In the genomic region with DNA sequence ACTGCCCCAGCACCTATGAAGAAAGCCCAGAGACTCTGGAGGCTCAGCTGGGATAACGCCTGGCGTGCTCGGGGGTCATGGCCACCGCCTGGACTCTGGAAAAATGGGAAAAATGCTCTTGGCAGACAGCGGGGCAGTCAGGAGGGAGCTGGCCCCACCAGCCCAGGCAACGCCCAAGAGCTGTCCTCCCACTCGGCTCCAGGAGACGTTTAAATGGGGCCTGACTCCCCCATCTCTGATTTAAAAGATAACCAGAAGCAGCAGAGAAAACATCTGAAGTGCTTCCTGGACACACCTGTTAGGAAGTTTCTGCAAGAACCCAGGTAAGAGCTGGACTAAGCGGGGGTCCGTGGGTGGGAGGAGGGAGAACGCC, we compare ENCODE assay signal across 17 cellular contexts.
DNase-seq lines count a peak whose midpoint lies in the region; ATAC-seq and TF ChIP-seq lines count a peak whose summit lies in the region.
"Had no signal": no experiment of that assay in that cellular context is flagged by ENCODE, and none has a peak within 500 bp of the region (broad histone marks: within the 10 kb centered on the region; RNA-seq: fewer than 3 reads in every experiment).

No MANE protein-coding gene starts in this region.

- no peak for TF ChIP-seq CTCF in lower leg skin (IDR thresholded peaks at IDR 0.05)

- H3K36me3 ChIP-seq in adipocyte (ENCODE audit: control insufficient read depth, insufficient read depth, low read length, severe bottlenecking) (no peaks in the 10 kb centered on the region), skeletal muscle satellite cell (ENCODE audit: insufficient read depth, low read length) (no peaks in the 10 kb centered on the region)
- H3K36me3 ChIP-seq: MG63 had no signal

- H3K9ac ChIP-seq in adipocyte (ENCODE audit: low read length) (peak overlapping the region; percentile 82), skeletal muscle satellite cell (ENCODE audit: low read depth, low read length) (peak overlapping the region; percentile 78)

- intact Hi-C loops in lower leg skin (cut with DNase I; ENCODE audit: low total_unique reads) = no loop called here

- 29 to 35% methylated on average over 11 of the region's 11 CpGs for WGBS in lower leg skin, 2 donors

- H3K4me3 ChIP-seq in adipocyte (ENCODE audit: low read length) = peak overlapping the region; percentile 81
- H3K4me3 ChIP-seq in lower leg skin (ENCODE audit: low read depth, poor library complexity, severe bottlenecking) = peak overlapping the region; percentile 6
- H3K4me3 ChIP-seq in skeletal muscle satellite cell (ENCODE audit: low read length) = peak overlapping the region; percentile 71
- H3K4me3 ChIP-seq: coronary artery, MG63 had no signal

- ATAC-seq in GM19463 (IDR thresholded peaks at IDR 0.05; ENCODE audit: unreplicated experiment) = no peak
- no peak for ATAC-seq in HG02884 (IDR thresholded peaks at IDR 0.05; ENCODE audit: unreplicated experiment)
- ATAC-seq: activated T-cell treated with anti-CD3 and anti-CD28 coated beads, Interleukin-2, amount 50 U/mL, for 4 hours; HCT116 had no signal

- TF ChIP-seq POLR2A in lower leg skin (IDR thresholded peaks at IDR 0.05) = no peak

- DNase-seq in GM03348 (ENCODE audit: low spot score) (peak; percentile 76), adipocyte (ENCODE audit: low read depth) (no peak), lower leg skin (ENCODE audit: low spot score in 2 of 2) (no peak), activated gamma-delta T cell (lab: John Stamatoyannopoulos, UW) (no peak)
- DNase-seq: activated CD4-positive, CD25-positive, alpha-beta regulatory T cell treated with anti-CD3 and anti-CD28 coated beads, Interleukin-2, amount 50 U/mL, for 72 hours; activated T-cell treated with anti-CD3 and anti-CD28 coated beads, Interleukin-2, amount 50 U/mL, for 4 hours; amniotic stem cell; CD4-positive, alpha-beta memory T cell; foreskin melanocyte; naive B cell; NCI-H226 had no signal

- H3K9me3 ChIP-seq in adipocyte (ENCODE audit: control insufficient read depth, low read length) (no peaks in the 10 kb centered on the region), skeletal muscle satellite cell (replicated peaks; ENCODE audit: low read length) (no peaks in the 10 kb centered on the region)
- H3K9me3 ChIP-seq: MG63 had no signal

- H3K27me3 ChIP-seq in adipocyte (replicated peaks; ENCODE audit: control insufficient read depth, insufficient read depth, low read length) (no peaks in the 10 kb centered on the region), skeletal muscle satellite cell (ENCODE audit: control insufficient read depth, insufficient read depth, low read length) (no peaks in the 10 kb centered on the region)
- H3K27me3 ChIP-seq: MG63 had no signal

- H3K4me2 ChIP-seq in skeletal muscle satellite cell (ENCODE audit: low read length) = peak overlapping the region; percentile 85

- peaks cover 24% of the 10 kb centered on the region for H3K4me1 ChIP-seq in adipocyte (ENCODE audit: control insufficient read depth, insufficient read depth, low read length)
- peaks cover 50% of the 10 kb centered on the region for H3K4me1 ChIP-seq in skeletal muscle satellite cell (ENCODE audit: control insufficient read depth, insufficient read depth, low read length)

Comparison
In these comparisons a context has a peak if more than half of its experiments do, and no peak if none do; other contexts are left out.
1. H3K4me3 ChIP-seq: peak in every context shown above with its lines; median percentile 81 in adipocyte; 71 in skeletal muscle satellite cell; 6 in lower leg skin.